In genomic region chr16:84730406-84731106, GRCh38 we compare ENCODE assay signal across 8 cellular contexts. TPM values are rescaled to one million over a fixed set of nuclear protein-coding genes. Genes with fewer than 3 reads are reported as not detected.
DNase-seq lines count a peak whose midpoint lies in the region; ATAC-seq and TF ChIP-seq lines count a peak whose summit lies in the region.

No MANE protein-coding gene starts in this region.

- ATAC-seq in HG03039 (IDR thresholded peaks at IDR 0.05; ENCODE audit: unreplicated experiment), result no peak

- H3K27me3 ChIP-seq in NT2/D1 (ENCODE audit: insufficient read depth, insufficient read length) (no peaks in the 10 kb centered on the region), ascending aorta (no peaks in the 10 kb centered on the region)

- H3K36me3 ChIP-seq in NT2/D1 (ENCODE audit: insufficient read depth, insufficient read length, low read length) (peaks cover 27% of the 10 kb centered on the region), ascending aorta (no peaks in the 10 kb centered on the region)

- H3K4me1 ChIP-seq in NT2/D1 (ENCODE audit: insufficient read depth, insufficient read length) (no peaks in the 10 kb centered on the region), ascending aorta (peaks cover 6 to 17% of the 10 kb centered on the region in 2 donors)

- no peaks in the 10 kb centered on the region for H3K9me3 Mint-ChIP-seq in HFFc6

- peak overlapping the region; percentile 64 to 69 for H3K27ac ChIP-seq in ascending aorta
- peak overlapping the region in 12 of 21 experiments; percentile 8 to 66 (median 24) for H3K27ac ChIP-seq in skin epidermis

- H3K4me3 ChIP-seq in NT2/D1 (ENCODE audit: insufficient read length, low read depth), result no peak overlapping the region
- H3K4me3 ChIP-seq in ascending aorta, result peak overlapping the region in 1 of 2 donors; percentile 36
- H3K4me3 ChIP-seq in skin epidermis, result no peak overlapping the region

- intact Hi-C loops in ascending aorta (cut with DNase I), result no loop called here

- peaks cover 80% of the 10 kb centered on the region for H3K4me1 Mint-ChIP-seq in HFFc6 (ENCODE audit: low read depth)

- H3K9ac ChIP-seq in NT2/D1 (ENCODE audit: insufficient read length, low read depth), result no peak overlapping the region

- TF ChIP-seq CTCF in HFFc6 (IDR thresholded peaks at IDR 0.05), result no peak
- TF ChIP-seq CTCF in ascending aorta (IDR thresholded peaks at IDR 0.05), result no peak

- peak overlapping the region; percentile 90 for H3K27ac Mint-ChIP-seq in HFFc6

- no peaks in the 10 kb centered on the region for H3K27me3 Mint-ChIP-seq in HFFc6 (ENCODE audit: insufficient read depth)

- H3K36me3 Mint-ChIP-seq in HFFc6 (ENCODE audit: low read depth), result peaks cover 16% of the 10 kb centered on the region

- DNase-seq in NK-92 treated with Interleukin-12 subunit alpha and Interleukin-12 subunit beta, amount 100 ng/mL, for 24 hours (lab: John Stamatoyannopoulos, UW), result peak; percentile 14
- DNase-seq in NK-92 (lab: John Stamatoyannopoulos, UW; ENCODE audit: unreplicated experiment) (no peak), HFFc6 (peak; percentile 93), NT2/D1 (ENCODE audit: low read depth, low spot score) (peak; percentile 33), ascending aorta (ENCODE audit: low spot score in 2 of 2) (peak; percentile 29 to 82), hepatic stellate cell (ENCODE audit: low spot score) (peak; percentile 89)

- peak overlapping the region; percentile 86 for H3K4me3 Mint-ChIP-seq in HFFc6

- no peaks in the 10 kb centered on the region for H3K9me3 ChIP-seq in NT2/D1 (ENCODE audit: insufficient read depth, low read length)
- H3K9me3 ChIP-seq in ascending aorta, result no peaks in the 10 kb centered on the region

RNA-seq across cellular contexts. Expression of gene USP10, which starts 30.8 kb away (rescaled TPM):
- total RNA-seq in HFFc6 (2021; fragmentation: NEBNext Ultra II Directional; extraction: Animal tissue kit (Norgen Biotek cat#: 25700)), result 100 to 1,000 TPM in 2 of 6 experiments, 10 to 100 TPM in 4; 83.2 to 106 (median 92.3) TPM
- 27.8 TPM for total RNA-seq in ascending aorta
